Comparison of ENCODE assay signal across 1 cellular context in the genomic region with DNA sequence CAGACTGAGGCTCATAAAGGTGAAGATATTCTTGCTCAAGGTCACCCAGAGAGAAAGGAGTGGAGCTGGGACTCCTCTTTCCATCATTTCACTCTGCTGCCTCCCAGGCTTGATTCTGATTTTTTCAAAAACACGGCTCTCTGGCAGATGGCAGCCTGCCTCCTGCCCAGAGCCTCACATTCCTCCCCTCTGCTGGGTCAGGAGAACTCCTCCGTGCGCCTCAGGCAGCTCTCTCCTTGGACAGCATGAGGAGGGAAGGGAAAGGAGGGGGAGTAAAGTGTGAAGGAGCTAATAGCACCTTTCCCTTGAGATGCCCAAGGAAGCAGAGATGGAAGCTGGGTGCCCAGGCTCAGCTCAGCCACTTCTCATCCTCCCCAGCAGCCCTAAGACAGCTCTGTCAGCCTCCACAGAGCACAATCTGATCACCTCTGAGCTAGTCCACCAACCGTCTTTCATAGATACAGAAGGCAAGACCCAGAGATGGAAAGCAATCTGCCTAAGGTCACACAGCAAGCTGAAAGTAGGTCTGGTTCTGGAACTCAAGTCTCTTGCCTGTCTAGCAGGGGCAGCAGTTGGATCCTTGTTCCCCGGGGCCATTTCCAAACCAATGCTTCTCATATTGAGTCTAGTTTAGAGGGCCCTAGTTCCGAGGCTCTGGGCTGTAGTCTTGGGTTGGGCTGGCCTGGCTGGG.
TF ChIP-seq lines count a peak whose summit lies in the region.

No MANE protein-coding gene starts in this region.

TF ChIP-seq in K562, 482 proteins besides CTCF, POLR2A, EP300 and RAD21:
- TF ChIP-seq RBM25 (IDR thresholded peaks at IDR 0.05; ENCODE audit: low read depth, low read length, severe bottlenecking) (peak; percentile 34), SMARCA5 (IDR thresholded peaks at IDR 0.05) (no peak), ZFP36 (IDR thresholded peaks at IDR 0.05; ENCODE audit: low read depth, low read length, partially characterized antibody) (peak; percentile 60), ESRRA (IDR thresholded peaks at IDR 0.05; ENCODE audit: borderline replicate concordance, low read depth) (peak; percentile 87)
TF ChIP-seq in K562: peak in this region for 3.
